ENCODE assay signal across 10 cellular contexts in genomic region chr20:4041748-4042411, GRCh38. TPM values are rescaled to one million over a fixed set of nuclear protein-coding genes. Genes with fewer than 3 reads are reported as not detected.
A peak's percentile ranks its signal among the peaks of the same experiment; 100 is the strongest.
DNase-seq lines count a peak whose midpoint lies in the region; ATAC-seq, FAIRE-seq and TF ChIP-seq lines count a peak whose summit lies in the region.
"Had no signal": no experiment of that assay in that cellular context is flagged by ENCODE, and none has a peak within 500 bp of the region (broad histone marks: within the 10 kb centered on the region; RNA-seq: fewer than 3 reads in every experiment).

No MANE protein-coding gene starts in this region.

- H3K27me3 Mint-ChIP-seq in activated naive CD8-positive, alpha-beta T cell treated with anti-CD3 and anti-CD28 coated beads for 36 hours: no peaks in the 10 kb centered on the region
- H3K27me3 Mint-ChIP-seq: activated naive CD8-positive, alpha-beta T cell had no signal

- H3K4me3 ChIP-seq in LNCaP clone FGC (ENCODE audit: low read depth, low read length) (no peak overlapping the region), astrocyte of the cerebellum (ENCODE audit: low read depth, low read length) (no peak overlapping the region), HepG2 (replicated peaks in 1 of 3; ENCODE audit: insufficient read depth in 1 of 3, low read depth in 2 of 3, low read length in 3 of 3) (no peak overlapping the region)

- TF ChIP-seq EP300 in HepG2 (IDR thresholded peaks at IDR 0.05; ENCODE audit: low read depth in 2 of 2, low read length in 2 of 2): no peak
- no peak for TF ChIP-seq EP300 in HepG2 (CRISPR knock-in tag; IDR thresholded peaks at IDR 0.05; ENCODE audit: borderline replicate concordance)

- H3K4me1 ChIP-seq in HepG2 (ENCODE audit: insufficient read depth, low read length): no peaks in the 10 kb centered on the region

- no peaks in the 10 kb centered on the region for H4K20me1 ChIP-seq in HepG2 (ENCODE audit: insufficient read depth, low read length)

- H3K9ac ChIP-seq in HepG2 (ENCODE audit: insufficient read depth, low read depth, low read length): no peak overlapping the region
- H3K9ac ChIP-seq: parathyroid adenoma had no signal

- ATAC-seq in HepG2 (no peak), GM21528 (IDR thresholded peaks at IDR 0.05; ENCODE audit: low FRiP score, unreplicated experiment) (no peak)

- CTCF ChIA-PET in HepG2 (lab: Yijun Ruan, JAX; ENCODE audit: low intra/inter-chr PET ratio, low total read pairs): no interaction called here

- H3K36me3 ChIP-seq in HepG2 (replicated peaks in 1 of 2; ENCODE audit: control insufficient read depth in 1 of 2, insufficient read depth in 2 of 2, low read length in 2 of 2): no peaks in the 10 kb centered on the region

- H3K4me1 Mint-ChIP-seq in activated naive CD8-positive, alpha-beta T cell treated with anti-CD3 and anti-CD28 coated beads for 36 hours: peaks cover 14% of the 10 kb centered on the region

- no peak for FAIRE-seq in HepG2 (lab: Jason Lieb, UNC)

- 31% methylated on average over 8 of the region's 8 CpGs for WGBS in HepG2 (ENCODE audit: low lambda C conversion rate)

- H3K27ac Mint-ChIP-seq in activated naive CD8-positive, alpha-beta T cell treated with anti-CD3 and anti-CD28 coated beads for 36 hours: no peak overlapping the region
- H3K27ac Mint-ChIP-seq: activated naive CD8-positive, alpha-beta T cell had no signal

- H3K9me3 Mint-ChIP-seq in activated naive CD8-positive, alpha-beta T cell treated with anti-CD3 and anti-CD28 coated beads for 36 hours: no peaks in the 10 kb centered on the region

- no peaks in the 10 kb centered on the region for H3K79me2 ChIP-seq in HepG2 (ENCODE audit: insufficient read depth, low read length)
- H3K79me2 ChIP-seq: parathyroid adenoma had no signal

- H3K9me3 ChIP-seq in HepG2 (ENCODE audit: low read length): no peaks in the 10 kb centered on the region

- no peak overlapping the region for H3K27ac ChIP-seq in HepG2 (ENCODE audit: extremely low read length, insufficient read depth, low read length)
- H3K27ac ChIP-seq: parathyroid adenoma had no signal

- intact Hi-C loops in HepG2 (cut with micrococcal nuclease; ENCODE audit: unreplicated experiment): no loop called here

- no TSS peak for BruUV-seq in HepG2 (replicated peaks; lab: Mats Ljungman, UMichigan)

- in situ Hi-C loops in astrocyte of the cerebellum (cut with HindIII; ENCODE audit: low sequenced_read_pairs) (no loop called here), HepG2 (cut with HindIII; ENCODE audit: extremely low pct_ligation_motif_present, low pct_unique_long_range_greater_than_20kb) (no loop called here)

- TF ChIP-seq CTCF in LNCaP clone FGC (IDR thresholded peaks at IDR 0.05; ENCODE audit: control insufficient read depth, extremely low read depth, insufficient read depth): no peak
- TF ChIP-seq CTCF in astrocyte of the cerebellum (IDR thresholded peaks at IDR 0.05; ENCODE audit: low read depth, low read length, missing control alignments): no peak
- no peak for TF ChIP-seq CTCF in HepG2 (CRISPR knock-in tag; IDR thresholded peaks at IDR 0.05)

- H2AFZ ChIP-seq in HepG2 (ENCODE audit: low read length): no peak overlapping the region
- H2AFZ ChIP-seq: parathyroid adenoma had no signal

- no peak overlapping the region for H3K4me2 ChIP-seq in HepG2 (ENCODE audit: low read depth, low read length)

- DNase-seq in CD1c-positive myeloid dendritic cell (ENCODE audit: extremely low spot score): peak; percentile 80
- peak; percentile 88 for DNase-seq in LNCaP clone FGC (ENCODE audit: low read depth)
- DNase-seq in astrocyte of the cerebellum (ENCODE audit: low read depth): peak; percentile 96
- no peak for DNase-seq in HepG2 (ENCODE audit: low spot score)
- DNase-seq in activated effector memory CD4-positive, alpha-beta T cell treated with anti-CD3 and anti-CD28 coated beads, Interleukin-2, amount 50 U/mL, for 16 hours: no peak
- DNase-seq in central memory CD4-positive, alpha-beta T cell: no peak
- DNase-seq in activated naive CD8-positive, alpha-beta T cell treated with anti-CD3 and anti-CD28 coated beads for 36 hours: no peak

- POLR2A ChIA-PET in HepG2 (lab: Yijun Ruan, JAX): no interaction called here

- TF ChIP-seq RAD21 in HepG2 (CRISPR knock-in tag; IDR thresholded peaks at IDR 0.05): no peak

- TF ChIP-seq POLR2A in HepG2 (IDR thresholded peaks at IDR 0.05; ENCODE audit: insufficient read depth in 1 of 2, low read depth in 2 of 2, low read length in 2 of 2): no peak

- no peaks in the 10 kb centered on the region for H3K36me3 Mint-ChIP-seq in activated naive CD8-positive, alpha-beta T cell treated with anti-CD3 and anti-CD28 coated beads for 36 hours
- H3K36me3 Mint-ChIP-seq: activated naive CD8-positive, alpha-beta T cell had no signal

- no peak overlapping the region for H3K4me3 Mint-ChIP-seq in activated naive CD8-positive, alpha-beta T cell treated with anti-CD3 and anti-CD28 coated beads for 36 hours
- H3K4me3 Mint-ChIP-seq: activated naive CD8-positive, alpha-beta T cell had no signal

- peaks cover 7 to 51% of the 10 kb centered on the region in 2 experiments; a peak in 4 of 5 replicates for H3K27me3 ChIP-seq in HepG2 (ENCODE audit: control insufficient read depth in 1 of 2, insufficient read depth in 2 of 2, low read length in 2 of 2)

TF ChIP-seq in HepG2, 621 proteins besides CTCF, POLR2A, EP300 and RAD21:
- TF ChIP-seq ZBTB44 (CRISPR knock-in tag; IDR thresholded peaks at IDR 0.05): no peak
- TF ChIP-seq CCDC6 (CRISPR knock-in tag; IDR thresholded peaks at IDR 0.05): no peak
- TF ChIP-seq ZNF768 (CRISPR knock-in tag; IDR thresholded peaks at IDR 0.05): peak; percentile 44; the same call in 1 of the 2 replicates
- TF ChIP-seq MED1 (CRISPR knock-in tag; IDR thresholded peaks at IDR 0.05): no peak

RNA-seq across cellular contexts. Expression of gene RNF24, which starts 26.5 kb away (rescaled TPM):
- 2.4 and 2.9 TPM in 2 replicates for total RNA-seq in HepG2 (2016; rRNA removed; fragmentation: Illumina TruSeq; extraction: Trizol)
- total RNA-seq in HepG2 (2016; cell fraction: cytosol; rRNA removed; fragmentation: Illumina TruSeq; extraction: Trizol; ENCODE audit: low read depth): 1.3 and 1.6 TPM in 2 replicates
- total RNA-seq in HepG2 (2016; cell fraction: insoluble cytoplasmic fraction; rRNA removed; fragmentation: Illumina TruSeq; extraction: Trizol): 2.4 and 2.9 TPM in 2 replicates
- total RNA-seq in HepG2 (2016; cell fraction: membrane; rRNA removed; fragmentation: Illumina TruSeq; extraction: Trizol): 2.8 and 3.3 TPM in 2 replicates
- total RNA-seq in HepG2 (2016; cell fraction: nucleus; rRNA removed; fragmentation: Illumina TruSeq; extraction: Trizol): 3.7 and 4.2 TPM in 2 replicates
- 10.4 TPM in 2 replicates for polyA plus RNA-seq in HepG2 (2011; rRNA removed)
- 8.1 and 10.3 TPM in 2 replicates for polyA plus RNA-seq in HepG2 (2011; cell fraction: cytosol; rRNA removed)
- polyA plus RNA-seq in HepG2 (2011; cell fraction: nucleus; rRNA removed): 10.7 and 11.5 TPM in 2 replicates
- polyA plus RNA-seq in HepG2 (2012): 9.7 and 9.9 TPM in 2 replicates
- 2.5 and 3.5 TPM in 2 replicates for polyA plus RNA-seq in HepG2 (2016; cell fraction: cytosol; fragmentation: Illumina TruSeq; extraction: Trizol; ENCODE audit: low read depth)
- polyA plus RNA-seq in HepG2 (2016; cell fraction: insoluble cytoplasmic fraction; fragmentation: Illumina TruSeq; extraction: Trizol; ENCODE audit: low read depth): 3.0 and 3.3 TPM in 2 replicates
- 3.9 and 4.1 TPM in 2 replicates for polyA plus RNA-seq in HepG2 (2016; cell fraction: membrane; fragmentation: Illumina TruSeq; extraction: Trizol; ENCODE audit: low read depth)
- polyA plus RNA-seq in HepG2 (2016; cell fraction: nucleus; fragmentation: Illumina TruSeq; extraction: Trizol; ENCODE audit: insufficient read depth, low read depth): 5.8 and 6.3 TPM in 2 replicates
- polyA minus RNA-seq in HepG2 (2011; rRNA and poly(A)+ RNA removed; ENCODE audit: low replicate concordance): 12.7 and 15.9 TPM in 2 replicates
- 9.9 and 12.7 TPM in 2 replicates for polyA minus RNA-seq in HepG2 (2011; cell fraction: cytosol; rRNA and poly(A)+ RNA removed)
- polyA minus RNA-seq in HepG2 (2011; cell fraction: nucleus; rRNA and poly(A)+ RNA removed): 7.1 and 8.6 TPM in 2 replicates
- 10 to 100 TPM; 13.3 to 13.7 TPM for total RNA-seq in activated naive CD8-positive, alpha-beta T cell treated with anti-CD3 and anti-CD28 coated beads for 36 hours

Comparison
In these comparisons a context has a peak if more than half of its experiments do, and no peak if none do; other contexts are left out.
1. DNase-seq: peak in CD1c-positive myeloid dendritic cell (single experiment), LNCaP clone FGC (single experiment) and astrocyte of the cerebellum (single experiment); none in HepG2 (single experiment), activated effector memory CD4-positive, alpha-beta T cell treated with anti-CD3 and anti-CD28 coated beads, Interleukin-2, amount 50 U/mL, for 16 hours (single experiment), central memory CD4-positive, alpha-beta T cell (single experiment) and activated naive CD8-positive, alpha-beta T cell treated with anti-CD3 and anti-CD28 coated beads for 36 hours (single experiment).